Comparison of ENCODE assay signal across 1 cellular context in genomic region chr21:39511102-39511501, GRCh38.
TF ChIP-seq lines count a peak whose summit lies in the region.

No MANE protein-coding gene starts in this region.

TF ChIP-seq in GM12878, 131 proteins besides CTCF, POLR2A, EP300 and RAD21 (continued from another document):
- TF ChIP-seq RB1 (IDR thresholded peaks at IDR 0.05; ENCODE audit: borderline replicate concordance) (no peak), SREBF2 (IDR thresholded peaks at IDR 0.05; ENCODE audit: low read length) (no peak), LARP7 (IDR thresholded peaks at IDR 0.05) (no peak), PAX8 (IDR thresholded peaks at IDR 0.05) (no peak), SREBF1 (IDR thresholded peaks at IDR 0.05; ENCODE audit: low read length) (no peak), MLLT1 (IDR thresholded peaks at IDR 0.05) (no peak), NR2C2 (IDR thresholded peaks at IDR 0.05; ENCODE audit: borderline replicate concordance, control insufficient read depth, insufficient read length, low read depth) (no peak), ETV6 (conservative IDR thresholded peaks at IDR 0.05 in 1 of 2, IDR thresholded peaks at IDR 0.05 in 1 of 2; ENCODE audit: borderline replicate concordance in 1 of 2, low read depth in 1 of 2) (no peak), KLF5 (IDR thresholded peaks at IDR 0.05; ENCODE audit: partially characterized antibody) (no peak)
